In genomic region chr22:46965552-46966494, GRCh38 we compare ENCODE assay signal across 18 cellular contexts.
DNase-seq lines count a peak whose midpoint lies in the region; ATAC-seq and TF ChIP-seq lines count a peak whose summit lies in the region.
"Had no signal": no experiment of that assay in that cellular context is flagged by ENCODE, and none has a peak within 500 bp of the region (broad histone marks: within the 10 kb centered on the region; RNA-seq: fewer than 3 reads in every experiment).

No MANE protein-coding gene starts in this region.

- no peak overlapping the region for H2BK120ac ChIP-seq in IMR-90 (ENCODE audit: low read depth, low read length)

- H3K36me3 ChIP-seq in IMR-90 (ENCODE audit: control insufficient read depth, insufficient read depth, low read length) (no peaks in the 10 kb centered on the region), endodermal cell (ENCODE audit: control insufficient read depth, insufficient read depth, low read length) (no peaks in the 10 kb centered on the region)

- H3K23ac ChIP-seq in IMR-90 (ENCODE audit: low read depth, low read length) = no peak overlapping the region

- H3K18ac ChIP-seq in IMR-90 (ENCODE audit: low read depth, low read length) = no peak overlapping the region

- POLR2A ChIA-PET in IMR-90 (lab: Charles Lee; ENCODE audit: unreplicated experiment) = no interaction called here

- peaks cover 10% of the 10 kb centered on the region; the same call in 1 of the 2 replicates for H4K20me1 ChIP-seq in IMR-90 (ENCODE audit: insufficient read depth, low read length)

- no peak overlapping the region for H3K56ac ChIP-seq in IMR-90 (ENCODE audit: extremely low read depth, insufficient read depth, low read length)

- H3K9ac ChIP-seq in IMR-90 (ENCODE audit: low read depth, low read length) (no peak overlapping the region), endodermal cell (ENCODE audit: extremely low read depth, low read length, poor library complexity, severe bottlenecking) (no peak overlapping the region)

- H3K27ac Mint-ChIP-seq in endodermal cell = peak overlapping the region; percentile 18
- H3K27ac Mint-ChIP-seq: nephron; T-helper 1 cell treated with Interleukin-12 subunit alpha and Interleukin-12 subunit beta and Interleukin-4 antibody, amounts not matched to agents 30 μg/mL and 1 μg/mL, for 36 hours had no signal

- TF ChIP-seq CTCF in IMR-90 (conservative IDR thresholded peaks at IDR 0.05; ENCODE audit: low read depth, low read length) = no peak
- no peak for TF ChIP-seq CTCF in endodermal cell (conservative IDR thresholded peaks at IDR 0.05)

- H4K8ac ChIP-seq in IMR-90 (ENCODE audit: low read depth in 2 of 2, low read length in 2 of 2) = no peak overlapping the region

- H3K27ac ChIP-seq in IMR-90 (ENCODE audit: insufficient read depth, low read length) (no peak overlapping the region), endodermal cell (ENCODE audit: low read depth, low read length) (no peak overlapping the region)

- no peak overlapping the region for H3K4ac ChIP-seq in IMR-90 (ENCODE audit: low read depth, low read length)

- H3K36me3 Mint-ChIP-seq in endodermal cell (ENCODE audit: low read depth) = no peaks in the 10 kb centered on the region

- no peak overlapping the region for H2AK5ac ChIP-seq in IMR-90 (ENCODE audit: low read depth, low read length)

- H3K4me3 Mint-ChIP-seq in endodermal cell = no peak overlapping the region
- H3K4me3 Mint-ChIP-seq: B cell; nephron; T-helper 1 cell treated with Interleukin-12 subunit alpha and Interleukin-12 subunit beta and Interleukin-4 antibody, amounts not matched to agents 30 μg/mL and 1 μg/mL, for 36 hours had no signal

- H3K4me1 ChIP-seq in IMR-90 (ENCODE audit: control insufficient read depth, insufficient read depth, low read length) (peaks cover 2% of the 10 kb centered on the region; the same call in 1 of the 2 replicates), endodermal cell (ENCODE audit: control insufficient read depth, insufficient read depth, low read length) (peaks cover 6% of the 10 kb centered on the region)

- H3K4me1 Mint-ChIP-seq in endodermal cell = peaks cover 12% of the 10 kb centered on the region

- no peak for TF ChIP-seq RAD21 in IMR-90 (IDR thresholded peaks at IDR 0.05; ENCODE audit: low read length)

- H2BK20ac ChIP-seq in IMR-90 (ENCODE audit: low read depth, low read length) = no peak overlapping the region

- H3K27me3 ChIP-seq in IMR-90 (ENCODE audit: control insufficient read depth, insufficient read depth, low read length) (no peaks in the 10 kb centered on the region), endodermal cell (ENCODE audit: control insufficient read depth, insufficient read depth, low read length, poor library complexity, severe bottlenecking) (no peaks in the 10 kb centered on the region)

- H3K9me3 Mint-ChIP-seq in endodermal cell = no peaks in the 10 kb centered on the region
- H3K9me3 Mint-ChIP-seq: IgD-negative memory B cell; nephron; T-helper 1 cell treated with Interleukin-12 subunit alpha and Interleukin-12 subunit beta and Interleukin-4 antibody, amounts not matched to agents 30 μg/mL and 1 μg/mL, for 36 hours had no signal

- H2BK5ac ChIP-seq in IMR-90 (ENCODE audit: low read depth, low read length, poor library complexity, severe bottlenecking) = no peak overlapping the region

- H3K9me3 ChIP-seq in IMR-90 (ENCODE audit: control insufficient read depth, insufficient read depth, low read length) (no peaks in the 10 kb centered on the region), endodermal cell (ENCODE audit: control insufficient read depth, low read length) (no peaks in the 10 kb centered on the region)

- peaks cover 4% of the 10 kb centered on the region; the same call in 1 of the 2 replicates for H3K9me1 ChIP-seq in IMR-90 (ENCODE audit: insufficient read depth, low read length)

- ATAC-seq in IMR-90 (ENCODE audit: low read depth) = no peak

- H3K4me2 ChIP-seq in IMR-90 (ENCODE audit: low read depth, low read length) = no peak overlapping the region

- BruUV-seq in IMR-90 (replicated peaks; lab: Mats Ljungman, UMichigan) = no TSS peak

- H4K5ac ChIP-seq in IMR-90 (ENCODE audit: low read depth, low read length) = no peak overlapping the region

- no peaks in the 10 kb centered on the region for H3K27me3 Mint-ChIP-seq in endodermal cell (ENCODE audit: insufficient read depth)
- H3K27me3 Mint-ChIP-seq: B cell, IgD-negative memory B cell had no signal

- dilution Hi-C loops in IMR-90 (cut with HindIII; ENCODE audit: low sequenced_read_pairs, unreplicated experiment) = no loop called here

- in situ Hi-C loops in IMR-90 (cut with MboI; ENCODE audit: low sequenced_read_pairs) = no loop called here

- CTCF ChIA-PET in IMR-90 (lab: Yijun Ruan, JAX) = no interaction called here

- WGBS in IMR-90 (ENCODE audit: extremely low coverage in 2 of 2, insufficient read length in 1 of 2), 2 experiments = 98% methylated on average over 17 of the region's 33 CpGs; no CpG with 5 or more reads in 1 of the 2 experiments
- 93 to 95% methylated on average over 20 to 30 of the region's 33 CpGs for WGBS in endodermal cell (ENCODE audit: insufficient coverage in 1 of 2, insufficient read length in 1 of 2), 2 experiments

- peak; percentile 31 for DNase-seq in EH (ENCODE audit: low read depth)
- DNase-seq in IMR-90 = peak; percentile 7
- DNase-seq in endodermal cell = no peak
- DNase-seq in pons (ENCODE audit: low spot score) = peak; percentile 34
- no peak for DNase-seq in D341Med (ENCODE audit: low spot score)
- DNase-seq in activated CD4-positive, alpha-beta T cell treated with anti-CD3 and anti-CD28 coated beads for 4 hours = no peak
- DNase-seq in activated CD4-positive, alpha-beta T cell treated with anti-CD3 and anti-CD28 coated beads, Interleukin-2, amount 50 U/mL, for 1 hour = no peak
- DNase-seq in NCI-H2107 (lab: John Stamatoyannopoulos, UW) = no peak
- DNase-seq: aorta; effector CD8-positive, alpha-beta T cell; GOT3; NCI-H774; retina; stimulated activated CD4-positive, alpha-beta T cell treated with anti-CD3 and anti-CD28 coated beads, Interleukin-12 subunit alpha, Interleukin-12 subunit beta, amount 100 ng/mL, for 4 hours had no signal

- intact Hi-C loops in IMR-90 (cut with micrococcal nuclease) = loop anchor here (10.0 kb wide), 1 partner anchor 171 kb away; no protein-coding TSS in a partner anchor

- H3K4me3 ChIP-seq in IMR-90 (ENCODE audit: insufficient read depth, low read depth, low read length) = no peak overlapping the region
- no peak overlapping the region for H3K4me3 ChIP-seq in endodermal cell (ENCODE audit: low read length)

- H3K14ac ChIP-seq in IMR-90 (replicated peaks; ENCODE audit: low read depth, low read length) = no peak overlapping the region

- H2BK15ac ChIP-seq in IMR-90 (ENCODE audit: low read depth, low read length) = no peak overlapping the region

- H2AK9ac ChIP-seq in IMR-90 (replicated peaks; ENCODE audit: low read depth, low read length, poor library complexity) = no peak overlapping the region

- no peak overlapping the region for H2AFZ ChIP-seq in IMR-90 (replicated peaks; ENCODE audit: low read length, poor library complexity)

- no peak for TF ChIP-seq POLR2A in IMR-90 (IDR thresholded peaks at IDR 0.05; ENCODE audit: low read depth, low read length)

- no peak overlapping the region for H4K91ac ChIP-seq in IMR-90 (ENCODE audit: insufficient read depth, low read depth, low read length)

- H3K79me1 ChIP-seq in IMR-90 (ENCODE audit: low read depth in 1 of 2, low read length in 2 of 2) = peaks cover 8 to 12% of the 10 kb centered on the region in 2 experiments

TF ChIP-seq in IMR-90, 13 proteins besides CTCF, POLR2A, EP300 and RAD21:
- TF ChIP-seq, protein P1, sequence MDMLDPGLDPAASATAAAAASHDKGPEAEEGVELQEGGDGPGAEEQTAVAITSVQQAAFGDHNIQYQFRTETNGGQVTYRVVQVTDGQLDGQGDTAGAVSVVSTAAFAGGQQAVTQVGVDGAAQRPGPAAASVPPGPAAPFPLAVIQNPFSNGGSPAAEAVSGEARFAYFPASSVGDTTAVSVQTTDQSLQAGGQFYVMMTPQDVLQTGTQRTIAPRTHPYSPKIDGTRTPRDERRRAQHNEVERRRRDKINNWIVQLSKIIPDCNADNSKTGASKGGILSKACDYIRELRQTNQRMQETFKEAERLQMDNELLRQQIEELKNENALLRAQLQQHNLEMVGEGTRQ (IDR thresholded peaks at IDR 0.05; ENCODE audit: low read depth, low read length) = no peak
TF ChIP-seq in IMR-90: peak in this region for 0.

Comparison
In these comparisons a context has a peak if more than half of its experiments do, and no peak if none do; other contexts are left out.
1. DNase-seq: peak in EH (single experiment), IMR-90 (single experiment) and pons (single experiment); none in endodermal cell (single experiment), D341Med (single experiment), activated CD4-positive, alpha-beta T cell treated with anti-CD3 and anti-CD28 coated beads for 4 hours (0 of 2), activated CD4-positive, alpha-beta T cell treated with anti-CD3 and anti-CD28 coated beads, Interleukin-2, amount 50 U/mL, for 1 hour (single experiment) and NCI-H2107 (single experiment).